Comparison of ENCODE assay signal across 8 cellular contexts in the genomic region with DNA sequence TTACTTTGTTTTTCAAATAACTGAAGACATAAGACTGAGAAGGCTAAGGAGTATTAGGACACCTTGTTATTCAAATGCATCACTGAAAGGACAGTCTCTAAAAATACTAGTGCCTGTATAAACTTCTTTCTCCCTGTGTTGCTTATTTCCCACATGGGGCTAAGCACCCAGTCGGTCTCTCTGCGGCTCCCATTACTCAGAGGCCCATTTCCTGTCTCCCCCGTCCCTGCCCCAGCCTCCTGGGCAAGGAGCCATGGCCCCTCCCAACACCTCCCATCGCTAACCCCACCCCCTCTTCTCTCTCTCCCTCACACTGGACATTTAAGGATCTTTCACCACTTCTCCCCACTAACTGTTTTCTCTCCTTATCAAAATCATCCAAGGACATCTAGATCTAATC.
DNase-seq lines count a peak whose midpoint lies in the region; ATAC-seq, FAIRE-seq and TF ChIP-seq lines count a peak whose summit lies in the region.

No MANE protein-coding gene starts in this region.

- no peak overlapping the region for H3K4me3 Mint-ChIP-seq in activated T-helper 1 cell treated with anti-CD3 and anti-CD28 coated beads, Interleukin-12 subunit alpha, Interleukin-12 subunit beta, Interleukin-2, Interleukin-4 antibody, amounts not matched to agents 30 ng/mL and 10 ng/mL and 1 ng/mL, durations not matched to agents 14 hours and 24 hours and 36 hours

- H3K9me3 ChIP-seq in BLaER1 (no peaks in the 10 kb centered on the region), kidney (ENCODE audit: control insufficient read depth in 1 of 2, low read length in 2 of 2) (no peaks in the 10 kb centered on the region)

- no peak overlapping the region for H3K9ac ChIP-seq in BLaER1
- H3K9ac ChIP-seq in kidney (ENCODE audit: low read length in 2 of 2), result no peak overlapping the region

- intact Hi-C loops in activated T-helper 1 cell treated with anti-CD3 and anti-CD28 coated beads, Interleukin-12 subunit alpha, Interleukin-12 subunit beta, Interleukin-2, Interleukin-4 antibody, amounts not matched to agents 30 ng/mL and 10 ng/mL and 1 ng/mL, durations not matched to agents 14 hours and 24 hours and 36 hours (cut with micrococcal nuclease), result no loop called here
- intact Hi-C loops in kidney (cut with DNase I), result no loop called here

- H3K27ac Mint-ChIP-seq in activated T-helper 1 cell treated with anti-CD3 and anti-CD28 coated beads, Interleukin-12 subunit alpha, Interleukin-12 subunit beta, Interleukin-2, Interleukin-4 antibody, amounts not matched to agents 30 ng/mL and 10 ng/mL and 1 ng/mL, durations not matched to agents 14 hours and 24 hours and 36 hours, result peak overlapping the region; percentile 50

- no peak for DNase-seq in activated T-helper 1 cell treated with anti-CD3 and anti-CD28 coated beads, Interleukin-12 subunit alpha, Interleukin-12 subunit beta, Interleukin-2, Interleukin-4 antibody, amounts not matched to agents 30 ng/mL and 10 ng/mL and 1 ng/mL, durations not matched to agents 14 hours and 24 hours and 36 hours (ENCODE audit: low spot score)
- DNase-seq in kidney, result peak; percentile 92
- no peak for DNase-seq in activated effector memory CD4-positive, alpha-beta T cell treated with anti-CD3 and anti-CD28 coated beads, Interleukin-2, amount 50 U/mL, for 16 hours

- peaks cover 100% of the 10 kb centered on the region for H4K20me1 ChIP-seq in BLaER1

- no peaks in the 10 kb centered on the region for H3K36me3 Mint-ChIP-seq in activated T-helper 1 cell treated with anti-CD3 and anti-CD28 coated beads, Interleukin-12 subunit alpha, Interleukin-12 subunit beta, Interleukin-2, Interleukin-4 antibody, amounts not matched to agents 30 ng/mL and 10 ng/mL and 1 ng/mL, durations not matched to agents 14 hours and 24 hours and 36 hours (ENCODE audit: low read depth)

- no peak for FAIRE-seq in kidney (lab: Jason Lieb, UNC)

- H3K4me1 ChIP-seq in BLaER1 (peaks cover 100% of the 10 kb centered on the region), kidney (ENCODE audit: control insufficient read depth in 1 of 2, insufficient read depth in 1 of 2, low read depth in 1 of 2, low read length in 2 of 2) (peaks cover 3 to 9% of the 10 kb centered on the region in 2 donors)

- H3K27ac ChIP-seq in BLaER1 (no peak overlapping the region), kidney (ENCODE audit: low read depth in 2 of 2, low read length in 2 of 2) (no peak overlapping the region)

- peak overlapping the region; percentile 76 for H3K4me2 ChIP-seq in BLaER1

- H3K9me3 Mint-ChIP-seq in activated T-helper 1 cell treated with anti-CD3 and anti-CD28 coated beads, Interleukin-12 subunit alpha, Interleukin-12 subunit beta, Interleukin-2, Interleukin-4 antibody, amounts not matched to agents 30 ng/mL and 10 ng/mL and 1 ng/mL, durations not matched to agents 14 hours and 24 hours and 36 hours, result no peaks in the 10 kb centered on the region

- no peaks in the 10 kb centered on the region for H3K27me3 ChIP-seq in BLaER1

- peak; percentile 55 for ATAC-seq in HG02884 (IDR thresholded peaks at IDR 0.05; ENCODE audit: unreplicated experiment)
- ATAC-seq in HG03342 (IDR thresholded peaks at IDR 0.05; ENCODE audit: unreplicated experiment), result no peak
- ATAC-seq in GM18519 (IDR thresholded peaks at IDR 0.05; ENCODE audit: low FRiP score, unreplicated experiment), result no peak
- no peak for ATAC-seq in GM21619 (IDR thresholded peaks at IDR 0.05; ENCODE audit: unreplicated experiment)

- peaks cover 96% of the 10 kb centered on the region for H3K36me3 ChIP-seq in BLaER1
- no peaks in the 10 kb centered on the region for H3K36me3 ChIP-seq in kidney (ENCODE audit: control insufficient read depth in 1 of 2, insufficient read depth in 2 of 2, low read length in 2 of 2)

- peaks cover 6% of the 10 kb centered on the region for H3K4me1 Mint-ChIP-seq in activated T-helper 1 cell treated with anti-CD3 and anti-CD28 coated beads, Interleukin-12 subunit alpha, Interleukin-12 subunit beta, Interleukin-2, Interleukin-4 antibody, amounts not matched to agents 30 ng/mL and 10 ng/mL and 1 ng/mL, durations not matched to agents 14 hours and 24 hours and 36 hours (ENCODE audit: low read depth)

- peaks cover 8% of the 10 kb centered on the region for H3K27me3 Mint-ChIP-seq in activated T-helper 1 cell treated with anti-CD3 and anti-CD28 coated beads, Interleukin-12 subunit alpha, Interleukin-12 subunit beta, Interleukin-2, Interleukin-4 antibody, amounts not matched to agents 30 ng/mL and 10 ng/mL and 1 ng/mL, durations not matched to agents 14 hours and 24 hours and 36 hours (ENCODE audit: insufficient read depth)

- H3K4me3 ChIP-seq in BLaER1 (no peak overlapping the region), kidney (ENCODE audit: low read length in 2 of 2) (no peak overlapping the region)

- no peak for TF ChIP-seq CTCF in kidney (IDR thresholded peaks at IDR 0.05; ENCODE audit: borderline replicate concordance, extremely low read depth, insufficient read depth)
